In the genomic region with DNA sequence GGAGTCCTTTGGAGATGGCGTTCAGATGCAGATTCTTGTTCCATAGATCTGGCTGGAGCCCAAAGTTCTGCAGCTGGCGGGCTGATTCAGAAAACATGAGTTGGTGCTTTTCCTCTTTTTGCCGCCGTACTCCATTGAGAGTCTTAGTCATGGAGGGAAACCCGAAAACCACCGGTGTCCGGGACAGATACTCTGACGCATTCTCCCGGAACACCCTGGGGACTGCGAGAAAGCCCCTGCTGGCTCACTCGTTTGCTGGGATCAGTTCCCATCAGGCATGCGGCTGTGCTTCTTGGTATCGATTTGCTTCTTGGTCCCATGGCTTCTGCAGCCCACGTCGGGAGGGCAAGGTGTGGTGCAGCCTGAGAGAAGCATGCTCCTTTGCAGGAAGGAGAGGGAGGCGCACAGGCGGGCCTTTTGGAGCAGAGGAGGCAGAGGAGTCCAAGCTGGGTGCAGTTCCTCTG, we compare ENCODE assay signal across 1 cellular context.
TF ChIP-seq lines count a peak whose summit lies in the region.

No MANE protein-coding gene starts in this region.

TF ChIP-seq in SK-N-SH, 30 proteins besides CTCF, POLR2A, EP300 and RAD21 (continued from another document):
- TF ChIP-seq, protein P1, sequence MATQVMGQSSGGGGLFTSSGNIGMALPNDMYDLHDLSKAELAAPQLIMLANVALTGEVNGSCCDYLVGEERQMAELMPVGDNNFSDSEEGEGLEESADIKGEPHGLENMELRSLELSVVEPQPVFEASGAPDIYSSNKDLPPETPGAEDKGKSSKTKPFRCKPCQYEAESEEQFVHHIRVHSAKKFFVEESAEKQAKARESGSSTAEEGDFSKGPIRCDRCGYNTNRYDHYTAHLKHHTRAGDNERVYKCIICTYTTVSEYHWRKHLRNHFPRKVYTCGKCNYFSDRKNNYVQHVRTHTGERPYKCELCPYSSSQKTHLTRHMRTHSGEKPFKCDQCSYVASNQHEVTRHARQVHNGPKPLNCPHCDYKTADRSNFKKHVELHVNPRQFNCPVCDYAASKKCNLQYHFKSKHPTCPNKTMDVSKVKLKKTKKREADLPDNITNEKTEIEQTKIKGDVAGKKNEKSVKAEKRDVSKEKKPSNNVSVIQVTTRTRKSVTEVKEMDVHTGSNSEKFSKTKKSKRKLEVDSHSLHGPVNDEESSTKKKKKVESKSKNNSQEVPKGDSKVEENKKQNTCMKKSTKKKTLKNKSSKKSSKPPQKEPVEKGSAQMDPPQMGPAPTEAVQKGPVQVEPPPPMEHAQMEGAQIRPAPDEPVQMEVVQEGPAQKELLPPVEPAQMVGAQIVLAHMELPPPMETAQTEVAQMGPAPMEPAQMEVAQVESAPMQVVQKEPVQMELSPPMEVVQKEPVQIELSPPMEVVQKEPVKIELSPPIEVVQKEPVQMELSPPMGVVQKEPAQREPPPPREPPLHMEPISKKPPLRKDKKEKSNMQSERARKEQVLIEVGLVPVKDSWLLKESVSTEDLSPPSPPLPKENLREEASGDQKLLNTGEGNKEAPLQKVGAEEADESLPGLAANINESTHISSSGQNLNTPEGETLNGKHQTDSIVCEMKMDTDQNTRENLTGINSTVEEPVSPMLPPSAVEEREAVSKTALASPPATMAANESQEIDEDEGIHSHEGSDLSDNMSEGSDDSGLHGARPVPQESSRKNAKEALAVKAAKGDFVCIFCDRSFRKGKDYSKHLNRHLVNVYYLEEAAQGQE (IDR thresholded peaks at IDR 0.05; ENCODE audit: low read depth, low read length): no peak
- TF ChIP-seq SIN3A (IDR thresholded peaks at IDR 0.05; ENCODE audit: borderline replicate concordance, low read depth, low read length): no peak
- TF ChIP-seq ZBTB33 (IDR thresholded peaks at IDR 0.05; ENCODE audit: borderline replicate concordance, low read depth): no peak
- no peak for TF ChIP-seq ELF1 (IDR thresholded peaks at IDR 0.05)
